ENCODE assay signal across 2 cellular contexts in genomic region chr15:34904527-34904926, GRCh38.
TF ChIP-seq lines count a peak whose summit lies in the region.

No MANE protein-coding gene starts in this region.

TF ChIP-seq in HepG2, 621 proteins besides CTCF, POLR2A, EP300 and RAD21:
- TF ChIP-seq ZNF501 (CRISPR knock-in tag; IDR thresholded peaks at IDR 0.05): no peak
- TF ChIP-seq MXD1 (CRISPR knock-in tag; IDR thresholded peaks at IDR 0.05): no peak
- TF ChIP-seq ZNF207 (IDR thresholded peaks at IDR 0.05; ENCODE audit: borderline replicate concordance): no peak
- no peak for TF ChIP-seq ZNF280B (CRISPR knock-in tag; IDR thresholded peaks at IDR 0.05; ENCODE audit: borderline replicate concordance)
- TF ChIP-seq NFE2L2 (IDR thresholded peaks at IDR 0.05; ENCODE audit: low read length): peak; percentile 74
TF ChIP-seq in HepG2: peak in this region for 1.

TF ChIP-seq in K562, 482 proteins besides CTCF, POLR2A, EP300 and RAD21:
- TF ChIP-seq MAFG (tag; conservative IDR thresholded peaks at IDR 0.05): peak; percentile 93
- TF ChIP-seq SNIP1 (IDR thresholded peaks at IDR 0.05; ENCODE audit: low read depth): no peak
- TF ChIP-seq MAFK (IDR thresholded peaks at IDR 0.05; ENCODE audit: low read length): peak; percentile 57; the same call in 1 of the 2 replicates
- peak; percentile 75 for TF ChIP-seq NFE2 (IDR thresholded peaks at IDR 0.05; ENCODE audit: low read depth)
- peak; percentile 88 for TF ChIP-seq ZNF316 (IDR thresholded peaks at IDR 0.05)
- TF ChIP-seq SREBF2 (CRISPR knock-in tag; IDR thresholded peaks at IDR 0.05): no peak
- peak; percentile 66 for TF ChIP-seq MAFF (IDR thresholded peaks at IDR 0.05; ENCODE audit: low read length)
- TF ChIP-seq ZNF592 (IDR thresholded peaks at IDR 0.05): peak; percentile 64; the same call in 1 of the 2 replicates
- peak; percentile 85 for TF ChIP-seq C11orf30 (IDR thresholded peaks at IDR 0.05; ENCODE audit: low read depth)
- peak; percentile 84 for TF ChIP-seq NFE2L1 (tag; IDR thresholded peaks at IDR 0.05; ENCODE audit: borderline replicate concordance, low read depth)
- TF ChIP-seq FOXJ2 (tag; IDR thresholded peaks at IDR 0.05): no peak
